ENCODE assay signal across 15 cellular contexts in the genomic region with DNA sequence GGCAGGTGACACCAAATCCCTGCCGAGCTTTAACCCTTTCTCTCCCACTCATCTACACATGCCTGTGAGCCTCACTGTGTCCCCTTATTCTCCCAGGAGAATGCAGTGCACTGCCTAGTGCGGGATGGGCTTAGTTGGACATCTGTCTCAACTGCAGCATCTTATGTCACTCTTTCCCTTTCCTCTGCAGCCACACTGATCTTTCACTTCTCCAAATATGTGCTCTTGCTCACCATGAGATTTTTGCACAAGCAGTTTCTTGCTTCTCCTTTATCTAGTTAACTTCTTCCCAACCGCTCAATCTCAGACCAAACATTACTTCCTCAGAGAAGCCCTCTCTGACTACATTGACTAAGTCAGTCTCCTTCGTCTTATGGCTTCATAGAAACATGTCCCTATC.
DNase-seq lines count a peak whose midpoint lies in the region; ATAC-seq lines count a peak whose summit lies in the region.
"Had no signal": no experiment of that assay in that cellular context is flagged by ENCODE, and none has a peak within 500 bp of the region (broad histone marks: within the 10 kb centered on the region; RNA-seq: fewer than 3 reads in every experiment).

No MANE protein-coding gene starts in this region.

- DNase-seq in SKM-1 (lab: John Stamatoyannopoulos, UW; ENCODE audit: unreplicated experiment), result peak; percentile 35
- DNase-seq in naive thymus-derived CD4-positive, alpha-beta T cell, result no peak
- no peak for DNase-seq in OCI-M1 (lab: John Stamatoyannopoulos, UW)
- DNase-seq in activated CD4-positive, alpha-beta T cell treated with anti-CD3 and anti-CD28 coated beads for 48 hours, result no peak
- DNase-seq in SK-N-DZ (ENCODE audit: low spot score), result no peak
- DNase-seq: activated naive CD8-positive, alpha-beta T cell treated with anti-CD3 and anti-CD28 coated beads, Interleukin-2, amount 10 ng/mL, durations not matched to agents 7 days and 5 days; CD8-positive, alpha-beta T cell; NCI-H526; T-cell; testis had no signal

- no peaks in the 10 kb centered on the region for H3K27me3 Mint-ChIP-seq in naive thymus-derived CD4-positive, alpha-beta T cell
- H3K27me3 Mint-ChIP-seq: activated naive CD8-positive, alpha-beta T cell treated with anti-CD3 and anti-CD28 coated beads, Interleukin-2, amount 10 ng/mL, durations not matched to agents 7 days and 5 days; T-cell had no signal

- H3K4me1 ChIP-seq in naive thymus-derived CD4-positive, alpha-beta T cell (ENCODE audit: control insufficient read depth in 2 of 2, insufficient read depth in 2 of 2, low read length in 2 of 2), result no peaks in the 10 kb centered on the region
- H3K4me1 ChIP-seq: testis had no signal

- no peaks in the 10 kb centered on the region for H3K36me3 ChIP-seq in naive thymus-derived CD4-positive, alpha-beta T cell (ENCODE audit: control insufficient read depth in 2 of 3, insufficient read depth in 3 of 3, low read length in 3 of 3)

- no peaks in the 10 kb centered on the region for H3K27me3 ChIP-seq in naive thymus-derived CD4-positive, alpha-beta T cell (ENCODE audit: control insufficient read depth in 2 of 2, insufficient read depth in 2 of 2, low read length in 2 of 2)
- H3K27me3 ChIP-seq: testis had no signal

- ATAC-seq in GM18861 (IDR thresholded peaks at IDR 0.05; ENCODE audit: unreplicated experiment), result peak; percentile 59
- ATAC-seq in HG02852 (IDR thresholded peaks at IDR 0.05; ENCODE audit: unreplicated experiment), result peak; percentile 62
- peak; percentile 68 for ATAC-seq in naive thymus-derived CD4-positive, alpha-beta T cell
- no peak for ATAC-seq in HG02678 (IDR thresholded peaks at IDR 0.05; ENCODE audit: unreplicated experiment)
- ATAC-seq: CD8-positive, alpha-beta T cell; T-cell had no signal

- H3K4me3 Mint-ChIP-seq in naive thymus-derived CD4-positive, alpha-beta T cell, result no peak overlapping the region
- H3K4me3 Mint-ChIP-seq: activated naive CD8-positive, alpha-beta T cell treated with anti-CD3 and anti-CD28 coated beads, Interleukin-2, amount 10 ng/mL, durations not matched to agents 7 days and 5 days; CD8-positive, alpha-beta T cell; T-cell had no signal

- POLR2A ChIA-PET in naive thymus-derived CD4-positive, alpha-beta T cell (lab: Charles Lee), result no interaction called here

- intact Hi-C loops in naive thymus-derived CD4-positive, alpha-beta T cell (cut with micrococcal nuclease), result no loop called here

- H3K27ac Mint-ChIP-seq in naive thymus-derived CD4-positive, alpha-beta T cell, result peak overlapping the region in 1 of 9 donors; percentile 17
- H3K27ac Mint-ChIP-seq: activated naive CD8-positive, alpha-beta T cell treated with anti-CD3 and anti-CD28 coated beads, Interleukin-2, amount 10 ng/mL, durations not matched to agents 7 days and 5 days; CD8-positive, alpha-beta T cell; T-cell had no signal

- no peak overlapping the region for H3K27ac ChIP-seq in naive thymus-derived CD4-positive, alpha-beta T cell (ENCODE audit: low read depth, low read length)
- H3K27ac ChIP-seq: HL-60, parathyroid adenoma, testis had no signal

- no peaks in the 10 kb centered on the region for H3K4me1 Mint-ChIP-seq in naive thymus-derived CD4-positive, alpha-beta T cell
- H3K4me1 Mint-ChIP-seq: activated naive CD8-positive, alpha-beta T cell treated with anti-CD3 and anti-CD28 coated beads, Interleukin-2, amount 10 ng/mL, durations not matched to agents 7 days and 5 days; T-cell had no signal

- no peaks in the 10 kb centered on the region for H3K9me3 ChIP-seq in naive thymus-derived CD4-positive, alpha-beta T cell (ENCODE audit: control insufficient read depth in 2 of 3, low read length in 3 of 3)
- H3K9me3 ChIP-seq: testis had no signal

- CTCF ChIA-PET in naive thymus-derived CD4-positive, alpha-beta T cell (lab: Charles Lee), result no interaction called here

- H3K36me3 Mint-ChIP-seq in naive thymus-derived CD4-positive, alpha-beta T cell, result no peaks in the 10 kb centered on the region
- H3K36me3 Mint-ChIP-seq: activated naive CD8-positive, alpha-beta T cell treated with anti-CD3 and anti-CD28 coated beads, Interleukin-2, amount 10 ng/mL, durations not matched to agents 7 days and 5 days; CD8-positive, alpha-beta T cell; T-cell had no signal

- H3K4me3 ChIP-seq in naive thymus-derived CD4-positive, alpha-beta T cell (ENCODE audit: low read length), result no peak overlapping the region
- H3K4me3 ChIP-seq: testis had no signal

- no peaks in the 10 kb centered on the region for H3K9me3 Mint-ChIP-seq in naive thymus-derived CD4-positive, alpha-beta T cell
- H3K9me3 Mint-ChIP-seq: activated naive CD8-positive, alpha-beta T cell treated with anti-CD3 and anti-CD28 coated beads, Interleukin-2, amount 10 ng/mL, durations not matched to agents 7 days and 5 days; CD8-positive, alpha-beta T cell; T-cell had no signal
